Comparison of ENCODE assay signal across 8 cellular contexts in the genomic region with DNA sequence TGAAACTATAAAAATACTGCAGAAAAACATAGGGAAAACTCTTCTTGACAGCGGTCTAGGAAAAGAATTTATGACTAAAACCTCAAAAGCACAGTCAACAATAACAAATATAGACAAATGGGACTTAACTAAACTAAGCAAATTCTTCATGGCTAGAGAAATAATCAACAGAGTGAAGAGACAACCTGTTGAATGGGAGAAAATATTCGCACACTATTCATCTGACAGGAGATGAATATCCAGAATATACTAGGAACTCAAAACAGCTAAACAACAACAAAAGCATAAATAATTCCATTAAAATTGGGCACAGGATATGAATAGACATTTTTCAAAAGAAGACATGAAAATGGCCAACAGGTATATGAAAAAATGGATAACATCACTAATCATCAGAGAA.
"Had no signal": no experiment of that assay in that cellular context is flagged by ENCODE, and none has a peak within 500 bp of the region (broad histone marks: within the 10 kb centered on the region; RNA-seq: fewer than 3 reads in every experiment).

No MANE protein-coding gene starts in this region.

- H3K4me3 ChIP-seq: GM23248, GM23338, HAP-1 had no signal

- H3K4me3 Mint-ChIP-seq: GM23338, H9, HFFc6 had no signal

- DNase-seq: GM23248, GOT3, H7, H9, HCEC 1CT, HFFc6 had no signal

- H3K27ac Mint-ChIP-seq: GM23338, H9, HFFc6 had no signal

- H3K4me1 ChIP-seq: HAP-1 had no signal

- H3K9me3 ChIP-seq: HAP-1 had no signal

- H3K36me3 ChIP-seq: HAP-1 had no signal

- H3K4me1 Mint-ChIP-seq: GM23338 had no signal

- H3K27ac ChIP-seq: GM23248 had no signal
